Comparison of ENCODE assay signal across 1 cellular context in genomic region chr16:48526958-48527331, GRCh38.
TF ChIP-seq lines count a peak whose summit lies in the region.

No MANE protein-coding gene starts in this region.

TF ChIP-seq in HepG2, 621 proteins besides CTCF, POLR2A, EP300 and RAD21 (continued from another document):
- TF ChIP-seq ZNF598 (CRISPR knock-in tag; IDR thresholded peaks at IDR 0.05; ENCODE audit: borderline replicate concordance): 0 out of 2 replicates have a peak, but pooled peaks have one; percentile 3
- TF ChIP-seq RBAK (CRISPR knock-in tag; IDR thresholded peaks at IDR 0.05): 0 out of 2 replicates have a peak, but pooled peaks have one; percentile 2
- 0 out of 2 replicates have a peak, but pooled peaks have one; percentile 4 for TF ChIP-seq SAP130 (CRISPR knock-in tag; IDR thresholded peaks at IDR 0.05; ENCODE audit: low read depth)
- TF ChIP-seq ZNF503 (CRISPR knock-in tag; IDR thresholded peaks at IDR 0.05): no peak
- TF ChIP-seq REST (IDR thresholded peaks at IDR 0.05; ENCODE audit: borderline replicate concordance in 1 of 2, low read depth in 1 of 2, low read length in 2 of 2): no peak
- TF ChIP-seq SIX1 (CRISPR knock-in tag; IDR thresholded peaks at IDR 0.05; ENCODE audit: borderline replicate concordance): no peak
- TF ChIP-seq FOXA3 (CRISPR knock-in tag; IDR thresholded peaks at IDR 0.05): no peak
- TF ChIP-seq ZNF780A (CRISPR knock-in tag; IDR thresholded peaks at IDR 0.05): no peak
- TF ChIP-seq ESRRA (CRISPR knock-in tag; IDR thresholded peaks at IDR 0.05; ENCODE audit: low read depth): no peak
- no peak for TF ChIP-seq MLLT10 (CRISPR knock-in tag; IDR thresholded peaks at IDR 0.05)
- TF ChIP-seq ZNF572 (CRISPR knock-in tag; IDR thresholded peaks at IDR 0.05): no peak
- TF ChIP-seq ZNF101 (CRISPR knock-in tag; IDR thresholded peaks at IDR 0.05; ENCODE audit: borderline replicate concordance, low read depth): no peak
- peak; percentile 13; the same call in 1 of the 2 replicates for TF ChIP-seq ZSCAN21 (CRISPR knock-in tag; IDR thresholded peaks at IDR 0.05; ENCODE audit: borderline replicate concordance)
- no peak for TF ChIP-seq SRSF1 (optimal IDR thresholded peaks at IDR 0.05; ENCODE audit: low read depth, low read length)
- TF ChIP-seq KLF16 (CRISPR knock-in tag; IDR thresholded peaks at IDR 0.05): no peak
- no peak for TF ChIP-seq ZNF251 (CRISPR knock-in tag; IDR thresholded peaks at IDR 0.05)
- TF ChIP-seq RBM22 (optimal IDR thresholded peaks at IDR 0.05; ENCODE audit: low read length): no peak
- TF ChIP-seq MAFF (IDR thresholded peaks at IDR 0.05; ENCODE audit: low read depth, low read length): no peak
- TF ChIP-seq SMAD9 (CRISPR knock-in tag; IDR thresholded peaks at IDR 0.05): no peak
- TF ChIP-seq ZBTB4 (CRISPR knock-in tag; IDR thresholded peaks at IDR 0.05; ENCODE audit: borderline replicate concordance): peak; percentile 46; the same call in 1 of the 2 replicates
- no peak for TF ChIP-seq CC2D1A (CRISPR knock-in tag; IDR thresholded peaks at IDR 0.05)
- no peak for TF ChIP-seq FOXM1 (CRISPR knock-in tag; IDR thresholded peaks at IDR 0.05)
- peak; percentile 7; the same call in 1 of the 2 replicates for TF ChIP-seq SALL1 (CRISPR knock-in tag; IDR thresholded peaks at IDR 0.05)
- TF ChIP-seq ZNF83 (CRISPR knock-in tag; IDR thresholded peaks at IDR 0.05; ENCODE audit: borderline replicate concordance): 0 out of 2 replicates have a peak, but pooled peaks have one; percentile 7
- no peak for TF ChIP-seq MBNL3 (CRISPR knock-in tag; conservative IDR thresholded peaks at IDR 0.05)
- TF ChIP-seq ZNF713 (CRISPR knock-in tag; IDR thresholded peaks at IDR 0.05): 0 out of 2 replicates have a peak, but pooled peaks have one; percentile 54
- TF ChIP-seq ZNF317 (CRISPR knock-in tag; IDR thresholded peaks at IDR 0.05): no peak
